26 cellular contexts compared by ENCODE assay signal in genomic region chr9:1311462-1312042, GRCh38.
"Had no signal": no experiment of that assay in that cellular context is flagged by ENCODE, and none has a peak within 500 bp of the region (broad histone marks: within the 10 kb centered on the region; RNA-seq: fewer than 3 reads in every experiment).

No MANE protein-coding gene starts in this region.

- H3K4me1 ChIP-seq: colonic mucosa, esophagus squamous epithelium, gastrocnemius medialis, heart right ventricle, left lung, lower lobe of right lung had no signal

- FAIRE-seq: endometrium, islet of Langerhans, keratinocyte had no signal

- H3K4me3 ChIP-seq: colonic mucosa, esophagus squamous epithelium, gastrocnemius medialis, heart right ventricle, left lung, lower lobe of right lung had no signal

- H3K36me3 ChIP-seq: colonic mucosa, esophagus squamous epithelium, gastrocnemius medialis, heart right ventricle, left lung, lower lobe of right lung had no signal

- ATAC-seq: effector memory CD8-positive, alpha-beta T cell; esophagus mucosa; gastrocnemius medialis; heart right ventricle; left cardiac atrium; left lung; left ventricle myocardium superior; lower lobe of right lung; naive thymus-derived CD4-positive, alpha-beta T cell had no signal

- DNase-seq: colonic mucosa; cortex of kidney; effector CD8-positive, alpha-beta T cell; effector memory CD8-positive, alpha-beta T cell; endodermal cell; erythroblast; esophagus squamous epithelium; foreskin fibroblast; foreskin melanocyte; gastrocnemius medialis; glutamatergic neuron; head of caudate nucleus; heart right ventricle; hippocampal formation; left cardiac atrium; left lung; left ventricle myocardium superior; lower lobe of right lung; mesendoderm; midbrain; naive thymus-derived CD4-positive, alpha-beta T cell had no signal

- H3K27me3 ChIP-seq: colonic mucosa, esophagus squamous epithelium, gastrocnemius medialis, heart right ventricle, left lung had no signal

- H3K9me3 ChIP-seq: colonic mucosa, esophagus squamous epithelium, gastrocnemius medialis, lower lobe of right lung had no signal

- H3K27ac ChIP-seq: colonic mucosa, epithelial cell of prostate, esophagus squamous epithelium, gastrocnemius medialis, heart right ventricle, left lung, lower lobe of right lung had no signal
